Comparison of ENCODE assay signal across 22 cellular contexts in the genomic region with DNA sequence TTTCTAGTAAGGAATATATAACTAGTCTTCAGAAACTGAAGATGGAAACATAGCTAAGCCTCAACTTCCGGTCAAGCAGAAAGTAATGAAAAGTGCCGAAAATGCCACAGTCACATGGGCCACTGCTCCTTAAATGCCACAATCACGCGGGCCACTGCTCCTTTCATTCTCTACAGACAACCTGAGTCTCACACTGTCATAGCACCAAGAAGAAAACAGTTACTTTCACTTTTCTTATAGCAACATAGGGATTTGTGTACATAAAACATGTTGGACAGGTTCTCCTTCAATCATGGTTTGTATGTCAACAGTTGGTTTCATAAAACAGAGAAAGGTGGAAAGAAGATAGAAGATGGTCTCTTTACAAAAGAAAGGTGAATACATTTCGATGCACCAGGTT. TPM values are rescaled to one million over a fixed set of nuclear protein-coding genes. Genes with fewer than 3 reads are reported as not detected.
A peak's percentile ranks its signal among the peaks of the same experiment; 100 is the strongest.
DNase-seq lines count a peak whose midpoint lies in the region; ATAC-seq and TF ChIP-seq lines count a peak whose summit lies in the region.
"Had no signal": no experiment of that assay in that cellular context is flagged by ENCODE, and none has a peak within 500 bp of the region (broad histone marks: within the 10 kb centered on the region; RNA-seq: fewer than 3 reads in every experiment).

No MANE protein-coding gene starts in this region.

- TF ChIP-seq CTCF in upper lobe of right lung (IDR thresholded peaks at IDR 0.05) = no peak

- H3K36me3 Mint-ChIP-seq in stimulated activated memory B cell treated with anti-CD40 and anti-IgM and Interleukin-4, amounts not matched to agents 10 μg/mL and 1 μg/mL and 100 μg/mL, for 72 hours = peaks cover 17% of the 10 kb centered on the region

- H3K27me3 ChIP-seq in upper lobe of right lung = no peaks in the 10 kb centered on the region
- H3K27me3 ChIP-seq: esophagus muscularis mucosa, heart right ventricle had no signal

- H3K4me1 ChIP-seq in upper lobe of right lung = no peaks in the 10 kb centered on the region
- H3K4me1 ChIP-seq: esophagus muscularis mucosa, heart right ventricle had no signal

- H3K9me3 ChIP-seq in upper lobe of right lung = no peaks in the 10 kb centered on the region
- H3K9me3 ChIP-seq: esophagus muscularis mucosa, heart right ventricle had no signal

- no peak overlapping the region for H3K27ac ChIP-seq in upper lobe of right lung
- H3K27ac ChIP-seq: esophagus muscularis mucosa, heart right ventricle, PC-9 had no signal

- intact Hi-C loops in upper lobe of right lung (cut with DNase I) = no loop called here

- peak; percentile 19 for DNase-seq in HT-29 (ENCODE audit: low spot score)
- DNase-seq in UCSD-AML1 (lab: John Stamatoyannopoulos, UW; ENCODE audit: unreplicated experiment) = no peak
- DNase-seq in cortex of kidney (lab: John Stamatoyannopoulos, UW) = no peak
- DNase-seq in upper lobe of right lung = no peak
- DNase-seq: activated gamma-delta T cell treated with Interleukin-2 at 50 U/mL for 16 hours, COR-L47, GDM1, GOT3, heart right ventricle, NCI-H1417, PC-9 had no signal

- no peaks in the 10 kb centered on the region for H3K9me3 Mint-ChIP-seq in stimulated activated memory B cell treated with anti-CD40 and anti-IgM and Interleukin-4, amounts not matched to agents 10 μg/mL and 1 μg/mL and 100 μg/mL, for 72 hours
- H3K9me3 Mint-ChIP-seq: dendritic cell treated with granulocyte-macrophage colony-stimulating factor and Interleukin-4, amounts not matched to agents 40 ng/mL and 50 ng/mL, for 4 days had no signal

- H3K27ac Mint-ChIP-seq in stimulated activated memory B cell treated with anti-CD40 and anti-IgM and Interleukin-4, amounts not matched to agents 10 μg/mL and 1 μg/mL and 100 μg/mL, for 72 hours = no peak overlapping the region
- H3K27ac Mint-ChIP-seq: dendritic cell treated with granulocyte-macrophage colony-stimulating factor and Interleukin-4, amounts not matched to agents 40 ng/mL and 50 ng/mL, for 4 days had no signal

- no peaks in the 10 kb centered on the region for H3K27me3 Mint-ChIP-seq in stimulated activated memory B cell treated with anti-CD40 and anti-IgM and Interleukin-4, amounts not matched to agents 10 μg/mL and 1 μg/mL and 100 μg/mL, for 72 hours
- H3K27me3 Mint-ChIP-seq: dendritic cell treated with granulocyte-macrophage colony-stimulating factor and Interleukin-4, amounts not matched to agents 40 ng/mL and 50 ng/mL, for 4 days had no signal

- H3K36me3 ChIP-seq in upper lobe of right lung = no peaks in the 10 kb centered on the region

- no peak overlapping the region for H3K4me3 ChIP-seq in upper lobe of right lung
- H3K4me3 ChIP-seq: esophagus muscularis mucosa, heart right ventricle, PC-9 had no signal

- H3K4me1 Mint-ChIP-seq in stimulated activated memory B cell treated with anti-CD40 and anti-IgM and Interleukin-4, amounts not matched to agents 10 μg/mL and 1 μg/mL and 100 μg/mL, for 72 hours = no peaks in the 10 kb centered on the region

- ATAC-seq in GM18508 (IDR thresholded peaks at IDR 0.05; ENCODE audit: insufficient read depth, unreplicated experiment) = peak; percentile 61
- ATAC-seq in GM21381 (IDR thresholded peaks at IDR 0.05; ENCODE audit: unreplicated experiment) = peak; percentile 73
- ATAC-seq in HG02981 (IDR thresholded peaks at IDR 0.05; ENCODE audit: unreplicated experiment) = peak; percentile 79
- no peak for ATAC-seq in stimulated activated memory B cell treated with anti-CD40 and anti-IgM and Interleukin-4, amounts not matched to agents 10 μg/mL and 1 μg/mL and 100 μg/mL, for 72 hours
- no peak for ATAC-seq in upper lobe of right lung
- ATAC-seq: heart right ventricle had no signal

- H3K4me3 Mint-ChIP-seq in stimulated activated memory B cell treated with anti-CD40 and anti-IgM and Interleukin-4, amounts not matched to agents 10 μg/mL and 1 μg/mL and 100 μg/mL, for 72 hours = no peak overlapping the region
- H3K4me3 Mint-ChIP-seq: dendritic cell treated with granulocyte-macrophage colony-stimulating factor and Interleukin-4, amounts not matched to agents 40 ng/mL and 50 ng/mL, for 4 days had no signal

RNA-seq across cellular contexts. Expression of gene NOBOX, which starts 48.6 kb away (rescaled TPM):
- not detected in 2 replicates for total RNA-seq in HT-29 (2014; rRNA removed; shearing (Covaris generic))
- total RNA-seq in upper lobe of right lung = not detected
- total RNA-seq: activated CD8-positive, alpha-beta memory T cell treated with anti-CD3 and anti-CD28 coated beads for 36 hours; astrocyte; esophagus muscularis mucosa; heart right ventricle; kidney epithelial cell; mononuclear cell; osteocyte; PC-9 had no signal

Comparison
In these comparisons a context has a peak if more than half of its experiments do, and no peak if none do; other contexts are left out.
1. ATAC-seq: peak in GM18508 (single experiment), GM21381 (single experiment) and HG02981 (single experiment); none in stimulated activated memory B cell treated with anti-CD40 and anti-IgM and Interleukin-4, amounts not matched to agents 10 μg/mL and 1 μg/mL and 100 μg/mL, for 72 hours (single experiment) and upper lobe of right lung (single experiment).